ENCODE assay signal across 16 cellular contexts in the genomic region with DNA sequence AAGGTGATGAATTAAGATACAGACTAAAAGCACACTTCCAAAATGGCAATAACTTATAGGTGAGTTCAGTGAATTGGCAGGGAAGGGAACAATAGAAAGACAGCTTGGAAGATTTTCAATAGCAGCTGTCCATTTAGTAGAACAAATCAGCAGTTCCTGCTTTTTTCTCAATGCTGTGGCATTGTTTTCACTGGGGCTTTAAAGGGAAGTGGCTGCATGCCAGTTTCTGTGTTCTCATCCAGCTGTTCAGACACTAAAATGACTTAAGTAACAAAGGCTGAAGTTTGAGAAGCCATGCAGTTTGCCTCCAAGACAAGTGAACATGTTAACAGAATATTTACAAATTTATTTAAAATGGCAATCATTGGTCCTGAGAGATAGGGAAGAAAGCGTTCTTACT.
DNase-seq lines count a peak whose midpoint lies in the region; ATAC-seq and TF ChIP-seq lines count a peak whose summit lies in the region.
"Had no signal": no experiment of that assay in that cellular context is flagged by ENCODE, and none has a peak within 500 bp of the region (broad histone marks: within the 10 kb centered on the region; RNA-seq: fewer than 3 reads in every experiment).

No MANE protein-coding gene starts in this region.

- TF ChIP-seq CTCF in glutamatergic neuron (IDR thresholded peaks at IDR 0.05; ENCODE audit: partially characterized antibody, unreplicated experiment) = no peak

- H3K9me3 Mint-ChIP-seq in glutamatergic neuron (ENCODE audit: unreplicated experiment) = no peaks in the 10 kb centered on the region
- H3K9me3 Mint-ChIP-seq: effector memory CD8-positive, alpha-beta T cell; T-helper 1 cell treated with Interleukin-12 subunit alpha and Interleukin-12 subunit beta and Interleukin-4 antibody, amounts not matched to agents 30 μg/mL and 1 μg/mL, for 36 hours had no signal

- peak; percentile 3 for DNase-seq in Ammon's horn (ENCODE audit: low spot score)
- peak; percentile 32 for DNase-seq in DMS153 treated with DMSO at 0.1 percent for 48 hours (lab: John Stamatoyannopoulos, UW; ENCODE audit: unreplicated experiment)
- peak; percentile 78 for DNase-seq in NCI-H69 (lab: John Stamatoyannopoulos, UW)
- peak; percentile 3 for DNase-seq in inferior parietal cortex (ENCODE audit: extremely low spot score)
- no peak for DNase-seq in activated T-cell treated with anti-CD3 and anti-CD28 coated beads, Interleukin-2, amount 50 U/mL, for 48 hours
- no peak for DNase-seq in glutamatergic neuron
- DNase-seq: activated CD4-positive, CD25-positive, alpha-beta regulatory T cell; activated effector memory CD4-positive, alpha-beta T cell treated with anti-CD3 and anti-CD28 coated beads, Interleukin-2, amount 50 U/mL, for 16 hours; DMS79 treated with DMSO at 0.1 percent for 48 hours; effector memory CD8-positive, alpha-beta T cell; left cardiac atrium; mucosa of descending colon; NCI-H526 treated with DMSO at 0.1 percent for 48 hours; stimulated activated CD4-positive, alpha-beta T cell treated with anti-CD3 and anti-CD28 coated beads, Interleukin-4, amount 100 ng/mL, for 24 hours had no signal

- no peak overlapping the region for H3K4me3 Mint-ChIP-seq in glutamatergic neuron (ENCODE audit: unreplicated experiment)
- H3K4me3 Mint-ChIP-seq: effector memory CD8-positive, alpha-beta T cell; T-helper 1 cell treated with Interleukin-12 subunit alpha and Interleukin-12 subunit beta and Interleukin-4 antibody, amounts not matched to agents 30 μg/mL and 1 μg/mL, for 36 hours had no signal

- H3K27me3 Mint-ChIP-seq in glutamatergic neuron (ENCODE audit: unreplicated experiment) = no peaks in the 10 kb centered on the region
- H3K27me3 Mint-ChIP-seq: effector memory CD8-positive, alpha-beta T cell had no signal

- H3K27ac Mint-ChIP-seq in glutamatergic neuron (ENCODE audit: unreplicated experiment) = no peak overlapping the region
- H3K27ac Mint-ChIP-seq: effector memory CD8-positive, alpha-beta T cell; T-helper 1 cell treated with Interleukin-12 subunit alpha and Interleukin-12 subunit beta and Interleukin-4 antibody, amounts not matched to agents 30 μg/mL and 1 μg/mL, for 36 hours had no signal

- ATAC-seq in HG03442 (IDR thresholded peaks at IDR 0.05; ENCODE audit: unreplicated experiment) = no peak
- ATAC-seq: effector memory CD8-positive, alpha-beta T cell; left cardiac atrium; mucosa of descending colon had no signal

- no peaks in the 10 kb centered on the region for H3K36me3 Mint-ChIP-seq in glutamatergic neuron (ENCODE audit: unreplicated experiment)

- H3K4me1 Mint-ChIP-seq in glutamatergic neuron (ENCODE audit: low read depth, unreplicated experiment) = no peaks in the 10 kb centered on the region

Comparison
In these comparisons a context has a peak if more than half of its experiments do, and no peak if none do; other contexts are left out.
1. DNase-seq: peak in Ammon's horn (single experiment), DMS153 treated with DMSO at 0.1 percent for 48 hours (single experiment), NCI-H69 (single experiment) and inferior parietal cortex (single experiment); none in activated T-cell treated with anti-CD3 and anti-CD28 coated beads, Interleukin-2, amount 50 U/mL, for 48 hours (0 of 2) and glutamatergic neuron (single experiment).